In genomic region chr10:30355601-30356000, GRCh38 we compare ENCODE assay signal across 1 cellular context.
TF ChIP-seq lines count a peak whose summit lies in the region.

No MANE protein-coding gene starts in this region.

TF ChIP-seq in IMR-90, 13 proteins besides CTCF, POLR2A, EP300 and RAD21:
- TF ChIP-seq FOS (IDR thresholded peaks at IDR 0.05; ENCODE audit: low read depth, low read length) (no peak), CEBPB (IDR thresholded peaks at IDR 0.05; ENCODE audit: low read depth, low read length) (no peak), RCOR1 (IDR thresholded peaks at IDR 0.05; ENCODE audit: insufficient replicate concordance, low read length) (no peak), BHLHE40 (IDR thresholded peaks at IDR 0.05; ENCODE audit: low read depth, low read length) (no peak), MXI1 (IDR thresholded peaks at IDR 0.05; ENCODE audit: borderline replicate concordance, low read depth, low read length) (no peak), USF2 (IDR thresholded peaks at IDR 0.05; ENCODE audit: low read depth, low read length) (no peak), MAZ (IDR thresholded peaks at IDR 0.05; ENCODE audit: borderline replicate concordance, low read depth, low read length) (no peak), RFX5 (IDR thresholded peaks at IDR 0.05; ENCODE audit: low read depth, low read length) (no peak), MAFK (IDR thresholded peaks at IDR 0.05; ENCODE audit: low read depth, low read length) (no peak), CHD1 (IDR thresholded peaks at IDR 0.05; ENCODE audit: low read depth, low read length) (no peak), SMC3 (IDR thresholded peaks at IDR 0.05; ENCODE audit: low read depth, low read length) (no peak)
- TF ChIP-seq, protein P1, sequence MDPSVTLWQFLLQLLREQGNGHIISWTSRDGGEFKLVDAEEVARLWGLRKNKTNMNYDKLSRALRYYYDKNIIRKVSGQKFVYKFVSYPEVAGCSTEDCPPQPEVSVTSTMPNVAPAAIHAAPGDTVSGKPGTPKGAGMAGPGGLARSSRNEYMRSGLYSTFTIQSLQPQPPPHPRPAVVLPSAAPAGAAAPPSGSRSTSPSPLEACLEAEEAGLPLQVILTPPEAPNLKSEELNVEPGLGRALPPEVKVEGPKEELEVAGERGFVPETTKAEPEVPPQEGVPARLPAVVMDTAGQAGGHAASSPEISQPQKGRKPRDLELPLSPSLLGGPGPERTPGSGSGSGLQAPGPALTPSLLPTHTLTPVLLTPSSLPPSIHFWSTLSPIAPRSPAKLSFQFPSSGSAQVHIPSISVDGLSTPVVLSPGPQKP (IDR thresholded peaks at IDR 0.05; ENCODE audit: borderline replicate concordance, low read depth, low read length) = no peak
